1 cellular context compared by ENCODE assay signal in the genomic region with DNA sequence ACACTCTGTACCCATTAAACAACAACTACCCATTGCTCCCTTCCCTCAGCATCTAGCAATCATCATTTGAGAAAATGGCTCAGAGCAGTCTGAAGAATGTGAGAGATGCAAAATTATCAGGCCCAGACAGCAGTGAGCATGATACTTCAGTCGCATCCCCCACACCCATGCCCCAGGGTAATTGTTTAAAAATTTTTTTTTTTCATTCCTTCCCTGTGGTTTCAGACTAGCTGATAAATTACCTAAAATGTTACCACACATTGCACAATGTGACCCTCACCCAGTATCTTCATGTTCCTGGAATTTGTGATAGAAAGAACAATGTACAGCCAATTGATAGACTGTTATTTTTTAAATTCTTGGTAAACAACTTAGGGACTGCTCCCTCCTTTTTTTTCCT.
A peak's percentile ranks its signal among the peaks of the same experiment; 100 is the strongest.
TF ChIP-seq lines count a peak whose summit lies in the region.

No MANE protein-coding gene starts in this region.

TF ChIP-seq in K562, 482 proteins besides CTCF, POLR2A, EP300 and RAD21 (continued from another document and continues in another):
- TF ChIP-seq, protein P1, sequence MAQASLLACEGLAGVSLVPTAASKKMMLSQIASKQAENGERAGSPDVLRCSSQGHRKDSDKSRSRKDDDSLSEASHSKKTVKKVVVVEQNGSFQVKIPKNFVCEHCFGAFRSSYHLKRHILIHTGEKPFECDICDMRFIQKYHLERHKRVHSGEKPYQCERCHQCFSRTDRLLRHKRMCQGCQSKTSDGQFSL (CRISPR knock-in tag; IDR thresholded peaks at IDR 0.05), result 0 out of 2 replicates have a peak, but pooled peaks have one; percentile 29
- TF ChIP-seq, protein P1 (tag; IDR thresholded peaks at IDR 0.05), result no peak
- TF ChIP-seq, protein P2, sequence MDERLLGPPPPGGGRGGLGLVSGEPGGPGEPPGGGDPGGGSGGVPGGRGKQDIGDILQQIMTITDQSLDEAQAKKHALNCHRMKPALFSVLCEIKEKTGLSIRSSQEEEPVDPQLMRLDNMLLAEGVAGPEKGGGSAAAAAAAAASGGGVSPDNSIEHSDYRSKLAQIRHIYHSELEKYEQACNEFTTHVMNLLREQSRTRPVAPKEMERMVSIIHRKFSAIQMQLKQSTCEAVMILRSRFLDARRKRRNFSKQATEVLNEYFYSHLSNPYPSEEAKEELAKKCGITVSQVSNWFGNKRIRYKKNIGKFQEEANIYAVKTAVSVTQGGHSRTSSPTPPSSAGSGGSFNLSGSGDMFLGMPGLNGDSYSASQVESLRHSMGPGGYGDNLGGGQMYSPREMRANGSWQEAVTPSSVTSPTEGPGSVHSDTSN (CRISPR knock-in tag; IDR thresholded peaks at IDR 0.05; ENCODE audit: low read depth), result no peak
- TF ChIP-seq, protein P2 (tag; conservative IDR thresholded peaks at IDR 0.05; ENCODE audit: low read depth), result peak; percentile 41; the same call in 1 of the 2 replicates
- TF ChIP-seq GMEB1 (CRISPR knock-in tag; IDR thresholded peaks at IDR 0.05), result no peak
- peak; percentile 84 for TF ChIP-seq CCNT2 (IDR thresholded peaks at IDR 0.05; ENCODE audit: borderline replicate concordance, extremely low read depth, insufficient read length, low read depth, low read length)
- no peak for TF ChIP-seq POLR2G (IDR thresholded peaks at IDR 0.05; ENCODE audit: low read depth, low read length)
- TF ChIP-seq ZNF282 (CRISPR knock-in tag; IDR thresholded peaks at IDR 0.05), result no peak
- TF ChIP-seq CBFA2T2 (conservative IDR thresholded peaks at IDR 0.05), result peak; percentile 84
- no peak for TF ChIP-seq ZNF444 (CRISPR knock-in tag; IDR thresholded peaks at IDR 0.05)
- no peak for TF ChIP-seq BRCA1 (IDR thresholded peaks at IDR 0.05)
- TF ChIP-seq BRCA1 (CRISPR knock-in tag; IDR thresholded peaks at IDR 0.05), result no peak
- TF ChIP-seq YY1 (IDR thresholded peaks at IDR 0.05; ENCODE audit: borderline replicate concordance in 1 of 3, control insufficient read depth in 1 of 3, extremely low read depth in 1 of 3, insufficient read depth in 3 of 3, insufficient read length in 1 of 3, insufficient replicate concordance in 2 of 3, low read depth in 1 of 3, low read length in 2 of 3), result peak in 1 of 3 experiments; percentile 36
- no peak for TF ChIP-seq SREBF2 (CRISPR knock-in tag; IDR thresholded peaks at IDR 0.05)
- no peak for TF ChIP-seq ZC3H4 (CRISPR knock-in tag; IDR thresholded peaks at IDR 0.05; ENCODE audit: borderline replicate concordance)
- TF ChIP-seq SMARCB1 (IDR thresholded peaks at IDR 0.05; ENCODE audit: insufficient read length, low read depth), result no peak
- no peak for TF ChIP-seq THAP12 (CRISPR knock-in tag; IDR thresholded peaks at IDR 0.05)
- no peak for TF ChIP-seq NR2C1 (IDR thresholded peaks at IDR 0.05)
- TF ChIP-seq NR2C1 (tag; IDR thresholded peaks at IDR 0.05), result peak; percentile 10; the same call in 1 of the 2 replicates
- TF ChIP-seq, protein P3, sequence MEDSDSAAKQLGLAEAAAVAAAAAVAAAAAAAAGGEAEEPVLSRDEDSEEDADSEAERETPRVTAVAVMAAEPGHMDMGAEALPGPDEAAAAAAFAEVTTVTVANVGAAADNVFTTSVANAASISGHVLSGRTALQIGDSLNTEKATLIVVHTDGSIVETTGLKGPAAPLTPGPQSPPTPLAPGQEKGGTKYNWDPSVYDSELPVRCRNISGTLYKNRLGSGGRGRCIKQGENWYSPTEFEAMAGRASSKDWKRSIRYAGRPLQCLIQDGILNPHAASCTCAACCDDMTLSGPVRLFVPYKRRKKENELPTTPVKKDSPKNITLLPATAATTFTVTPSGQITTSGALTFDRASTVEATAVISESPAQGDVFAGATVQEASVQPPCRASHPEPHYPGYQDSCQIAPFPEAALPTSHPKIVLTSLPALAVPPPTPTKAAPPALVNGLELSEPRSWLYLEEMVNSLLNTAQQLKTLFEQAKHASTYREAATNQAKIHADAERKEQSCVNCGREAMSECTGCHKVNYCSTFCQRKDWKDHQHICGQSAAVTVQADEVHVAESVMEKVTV (CRISPR knock-in tag; IDR thresholded peaks at IDR 0.05), result peak; percentile 29; the same call in 1 of the 2 replicates
- TF ChIP-seq ZNF707 (CRISPR knock-in tag; conservative IDR thresholded peaks at IDR 0.05), result no peak
- TF ChIP-seq CEBPB (tag; IDR thresholded peaks at IDR 0.05), result peak; percentile 99
- no peak for TF ChIP-seq MAFG (tag; conservative IDR thresholded peaks at IDR 0.05)
- peak in 1 of 2 experiments; percentile 39; a peak in 1 of 4 replicates for TF ChIP-seq FOXA3 (CRISPR knock-in tag; conservative IDR thresholded peaks at IDR 0.05 in 1 of 2, IDR thresholded peaks at IDR 0.05 in 1 of 2)
- TF ChIP-seq, protein P4, sequence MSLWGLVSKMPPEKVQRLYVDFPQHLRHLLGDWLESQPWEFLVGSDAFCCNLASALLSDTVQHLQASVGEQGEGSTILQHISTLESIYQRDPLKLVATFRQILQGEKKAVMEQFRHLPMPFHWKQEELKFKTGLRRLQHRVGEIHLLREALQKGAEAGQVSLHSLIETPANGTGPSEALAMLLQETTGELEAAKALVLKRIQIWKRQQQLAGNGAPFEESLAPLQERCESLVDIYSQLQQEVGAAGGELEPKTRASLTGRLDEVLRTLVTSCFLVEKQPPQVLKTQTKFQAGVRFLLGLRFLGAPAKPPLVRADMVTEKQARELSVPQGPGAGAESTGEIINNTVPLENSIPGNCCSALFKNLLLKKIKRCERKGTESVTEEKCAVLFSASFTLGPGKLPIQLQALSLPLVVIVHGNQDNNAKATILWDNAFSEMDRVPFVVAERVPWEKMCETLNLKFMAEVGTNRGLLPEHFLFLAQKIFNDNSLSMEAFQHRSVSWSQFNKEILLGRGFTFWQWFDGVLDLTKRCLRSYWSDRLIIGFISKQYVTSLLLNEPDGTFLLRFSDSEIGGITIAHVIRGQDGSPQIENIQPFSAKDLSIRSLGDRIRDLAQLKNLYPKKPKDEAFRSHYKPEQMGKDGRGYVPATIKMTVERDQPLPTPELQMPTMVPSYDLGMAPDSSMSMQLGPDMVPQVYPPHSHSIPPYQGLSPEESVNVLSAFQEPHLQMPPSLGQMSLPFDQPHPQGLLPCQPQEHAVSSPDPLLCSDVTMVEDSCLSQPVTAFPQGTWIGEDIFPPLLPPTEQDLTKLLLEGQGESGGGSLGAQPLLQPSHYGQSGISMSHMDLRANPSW (CRISPR knock-in tag; IDR thresholded peaks at IDR 0.05), result no peak
- no peak for TF ChIP-seq GTF2A2 (tag; IDR thresholded peaks at IDR 0.05)
- TF ChIP-seq SAFB (IDR thresholded peaks at IDR 0.05; ENCODE audit: borderline replicate concordance, low read depth, low read length), result no peak
- TF ChIP-seq ZKSCAN3 (CRISPR knock-in tag; IDR thresholded peaks at IDR 0.05), result no peak
- TF ChIP-seq, protein P5, sequence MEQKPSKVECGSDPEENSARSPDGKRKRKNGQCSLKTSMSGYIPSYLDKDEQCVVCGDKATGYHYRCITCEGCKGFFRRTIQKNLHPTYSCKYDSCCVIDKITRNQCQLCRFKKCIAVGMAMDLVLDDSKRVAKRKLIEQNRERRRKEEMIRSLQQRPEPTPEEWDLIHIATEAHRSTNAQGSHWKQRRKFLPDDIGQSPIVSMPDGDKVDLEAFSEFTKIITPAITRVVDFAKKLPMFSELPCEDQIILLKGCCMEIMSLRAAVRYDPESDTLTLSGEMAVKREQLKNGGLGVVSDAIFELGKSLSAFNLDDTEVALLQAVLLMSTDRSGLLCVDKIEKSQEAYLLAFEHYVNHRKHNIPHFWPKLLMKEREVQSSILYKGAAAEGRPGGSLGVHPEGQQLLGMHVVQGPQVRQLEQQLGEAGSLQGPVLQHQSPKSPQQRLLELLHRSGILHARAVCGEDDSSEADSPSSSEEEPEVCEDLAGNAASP (IDR thresholded peaks at IDR 0.05), result no peak
- TF ChIP-seq ARID1B (IDR thresholded peaks at IDR 0.05), result peak; percentile 93
- TF ChIP-seq, protein P6, sequence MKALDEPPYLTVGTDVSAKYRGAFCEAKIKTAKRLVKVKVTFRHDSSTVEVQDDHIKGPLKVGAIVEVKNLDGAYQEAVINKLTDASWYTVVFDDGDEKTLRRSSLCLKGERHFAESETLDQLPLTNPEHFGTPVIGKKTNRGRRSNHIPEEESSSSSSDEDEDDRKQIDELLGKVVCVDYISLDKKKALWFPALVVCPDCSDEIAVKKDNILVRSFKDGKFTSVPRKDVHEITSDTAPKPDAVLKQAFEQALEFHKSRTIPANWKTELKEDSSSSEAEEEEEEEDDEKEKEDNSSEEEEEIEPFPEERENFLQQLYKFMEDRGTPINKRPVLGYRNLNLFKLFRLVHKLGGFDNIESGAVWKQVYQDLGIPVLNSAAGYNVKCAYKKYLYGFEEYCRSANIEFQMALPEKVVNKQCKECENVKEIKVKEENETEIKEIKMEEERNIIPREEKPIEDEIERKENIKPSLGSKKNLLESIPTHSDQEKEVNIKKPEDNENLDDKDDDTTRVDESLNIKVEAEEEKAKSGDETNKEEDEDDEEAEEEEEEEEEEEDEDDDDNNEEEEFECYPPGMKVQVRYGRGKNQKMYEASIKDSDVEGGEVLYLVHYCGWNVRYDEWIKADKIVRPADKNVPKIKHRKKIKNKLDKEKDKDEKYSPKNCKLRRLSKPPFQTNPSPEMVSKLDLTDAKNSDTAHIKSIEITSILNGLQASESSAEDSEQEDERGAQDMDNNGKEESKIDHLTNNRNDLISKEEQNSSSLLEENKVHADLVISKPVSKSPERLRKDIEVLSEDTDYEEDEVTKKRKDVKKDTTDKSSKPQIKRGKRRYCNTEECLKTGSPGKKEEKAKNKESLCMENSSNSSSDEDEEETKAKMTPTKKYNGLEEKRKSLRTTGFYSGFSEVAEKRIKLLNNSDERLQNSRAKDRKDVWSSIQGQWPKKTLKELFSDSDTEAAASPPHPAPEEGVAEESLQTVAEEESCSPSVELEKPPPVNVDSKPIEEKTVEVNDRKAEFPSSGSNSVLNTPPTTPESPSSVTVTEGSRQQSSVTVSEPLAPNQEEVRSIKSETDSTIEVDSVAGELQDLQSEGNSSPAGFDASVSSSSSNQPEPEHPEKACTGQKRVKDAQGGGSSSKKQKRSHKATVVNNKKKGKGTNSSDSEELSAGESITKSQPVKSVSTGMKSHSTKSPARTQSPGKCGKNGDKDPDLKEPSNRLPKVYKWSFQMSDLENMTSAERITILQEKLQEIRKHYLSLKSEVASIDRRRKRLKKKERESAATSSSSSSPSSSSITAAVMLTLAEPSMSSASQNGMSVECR (CRISPR knock-in tag; IDR thresholded peaks at IDR 0.05), result no peak
- TF ChIP-seq POLR3G (IDR thresholded peaks at IDR 0.05; ENCODE audit: extremely low read depth, insufficient read length, insufficient replicate concordance), result no peak
- TF ChIP-seq NR3C1 (CRISPR knock-in tag; IDR thresholded peaks at IDR 0.05), result no peak
- TF ChIP-seq ZBTB11 (CRISPR knock-in tag; IDR thresholded peaks at IDR 0.05), result no peak
